In genomic region chr11:114260077-114260476, GRCh38 we compare ENCODE assay signal across 17 cellular contexts. TPM values are rescaled to one million over a fixed set of nuclear protein-coding genes. Genes with fewer than 3 reads are reported as not detected.
A peak's percentile ranks its signal among the peaks of the same experiment; 100 is the strongest.
DNase-seq lines count a peak whose midpoint lies in the region; ATAC-seq and TF ChIP-seq lines count a peak whose summit lies in the region.
"Had no signal": no experiment of that assay in that cellular context is flagged by ENCODE, and none has a peak within 500 bp of the region (broad histone marks: within the 10 kb centered on the region; RNA-seq: fewer than 3 reads in every experiment).

No MANE protein-coding gene starts in this region.

- H3K4me2 ChIP-seq in mammary epithelial cell (ENCODE audit: insufficient read depth, low read depth, low read length) (no peak overlapping the region), neural progenitor cell (peak overlapping the region; percentile 22)

- ATAC-seq in GM18870 (IDR thresholded peaks at IDR 0.05; ENCODE audit: unreplicated experiment): no peak
- ATAC-seq: CD8-positive, alpha-beta T cell had no signal

- CTCF ChIA-PET in MCF 10A (lab: Yijun Ruan, JAX) (interaction anchor here (0.5 to 7.7 kb wide), 25 partner anchors 10 to 372 kb away, joined by 3 to 82 read pairs (median 6); partner anchors contain the start of gene ZBTB16), mammary epithelial cell (lab: Charles Lee; ENCODE audit: low non-redundant PET) (interaction anchor here (1.5 kb wide), 1 partner anchor 364 kb away, joined by 7 read pairs; no protein-coding TSS in a partner anchor)

- H3K4me1 ChIP-seq in mammary epithelial cell (ENCODE audit: insufficient read depth, low read length): no peaks in the 10 kb centered on the region
- peaks cover 56% of the 10 kb centered on the region for H3K4me1 ChIP-seq in neural progenitor cell
- H3K4me1 ChIP-seq in tibial artery: peaks cover 0 to 72% (median 41%) of the 10 kb centered on the region in 4 donors
- H3K4me1 ChIP-seq: HAP-1, pancreas had no signal

- H3K9me3 Mint-ChIP-seq in MCF 10A (ENCODE audit: unreplicated experiment): no peaks in the 10 kb centered on the region
- no peaks in the 10 kb centered on the region for H3K9me3 Mint-ChIP-seq in neural progenitor cell
- H3K9me3 Mint-ChIP-seq: activated naive CD4-positive, alpha-beta T cell treated with anti-CD3 and anti-CD28 coated beads, Interleukin-2, amount 50 U/mL, for 24 hours; CD8-positive, alpha-beta T cell had no signal

- H3K9ac ChIP-seq in mammary epithelial cell (ENCODE audit: insufficient read depth, low read length) (no peak overlapping the region), neural progenitor cell (no peak overlapping the region)

- H4K20me1 ChIP-seq in mammary epithelial cell (ENCODE audit: insufficient read depth, low read length): no peaks in the 10 kb centered on the region
- peaks cover 9% of the 10 kb centered on the region for H4K20me1 ChIP-seq in neural progenitor cell (ENCODE audit: low read depth)

- DNase-seq in MCF 10A (ENCODE audit: unreplicated experiment) (no peak), mammary epithelial cell (no peak), neural progenitor cell (ENCODE audit: low spot score) (no peak), tibial artery (no peak), NCI-H446 treated with DMSO at 0.1 percent for 48 hours (lab: John Stamatoyannopoulos, UW) (no peak)
- no peak for DNase-seq in effector CD4-positive, alpha-beta T cell
- DNase-seq: activated T-cell treated with anti-CD3 and anti-CD28 coated beads, Interleukin-2, amount 50 U/mL, for 1 hour; CD8-positive, alpha-beta T cell; effector CD8-positive, alpha-beta T cell; Kasumi-1; kidney glomerular epithelial cell; spleen had no signal

- dilution Hi-C loops in mammary epithelial cell (cut with HindIII; ENCODE audit: low sequenced_read_pairs): loop anchor here (5.0 kb wide), 2 partner anchors 228 to 463 kb away; no protein-coding TSS in a partner anchor

- BruUV-seq in MCF 10A (replicated peaks; lab: Mats Ljungman, UMichigan): no TSS peak
- BruUV-seq in mammary epithelial cell (replicated peaks; lab: Mats Ljungman, UMichigan): no TSS peak

- H3K27me3 Mint-ChIP-seq in MCF 10A (ENCODE audit: insufficient read depth, unreplicated experiment): no peaks in the 10 kb centered on the region
- H3K27me3 Mint-ChIP-seq in neural progenitor cell (ENCODE audit: insufficient read depth, low read depth): peaks cover 17% of the 10 kb centered on the region
- H3K27me3 Mint-ChIP-seq: activated naive CD4-positive, alpha-beta T cell treated with anti-CD3 and anti-CD28 coated beads, Interleukin-2, amount 50 U/mL, for 24 hours had no signal

- no peaks in the 10 kb centered on the region for H3K79me2 ChIP-seq in mammary epithelial cell (ENCODE audit: insufficient read depth, low read length)
- no peaks in the 10 kb centered on the region for H3K79me2 ChIP-seq in neural progenitor cell (ENCODE audit: low read depth)

- 81% methylated on average over 6 of the region's 6 CpGs for WGBS in mammary epithelial cell (ENCODE audit: low coverage, missing lambda C conversion rate)

- H3K9me3 ChIP-seq in mammary epithelial cell (replicated peaks; ENCODE audit: insufficient read depth, low read length) (no peaks in the 10 kb centered on the region), neural progenitor cell (ENCODE audit: low read depth) (no peaks in the 10 kb centered on the region), tibial artery (no peaks in the 10 kb centered on the region)
- H3K9me3 ChIP-seq: HAP-1, pancreas, spleen had no signal

- no peaks in the 10 kb centered on the region for H3K27me3 ChIP-seq in mammary epithelial cell (ENCODE audit: insufficient read depth, low read length)
- no peaks in the 10 kb centered on the region for H3K27me3 ChIP-seq in neural progenitor cell
- no peaks in the 10 kb centered on the region for H3K27me3 ChIP-seq in tibial artery
- H3K27me3 ChIP-seq: pancreas had no signal

- H3K4me3 ChIP-seq in mammary epithelial cell (replicated peaks in 1 of 3; ENCODE audit: insufficient read depth in 1 of 3, low read depth in 2 of 3, low read length in 3 of 3) (no peak overlapping the region), neural progenitor cell (no peak overlapping the region), tibial artery (no peak overlapping the region)
- H3K4me3 ChIP-seq: HAP-1, pancreas, spleen had no signal

- H3F3A ChIP-seq in neural progenitor cell (ENCODE audit: low read depth): peaks cover 37% of the 10 kb centered on the region

- TF ChIP-seq CTCF in MCF 10A (IDR thresholded peaks at IDR 0.05; ENCODE audit: unreplicated experiment) (no peak), mammary epithelial cell (conservative IDR thresholded peaks at IDR 0.05 in 1 of 2, IDR thresholded peaks at IDR 0.05 in 1 of 2; ENCODE audit: extremely low read depth in 1 of 2, insufficient read depth in 1 of 2, low read depth in 1 of 2, low read length in 2 of 2) (no peak), neural progenitor cell (IDR thresholded peaks at IDR 0.05) (no peak), tibial artery (IDR thresholded peaks at IDR 0.05) (no peak)

- H3K27ac Mint-ChIP-seq in MCF 10A (ENCODE audit: low read depth, unreplicated experiment): peak overlapping the region; percentile 89
- H3K27ac Mint-ChIP-seq in neural progenitor cell: peak overlapping the region; percentile 93
- H3K27ac Mint-ChIP-seq: activated naive CD4-positive, alpha-beta T cell treated with anti-CD3 and anti-CD28 coated beads, Interleukin-2, amount 50 U/mL, for 24 hours; CD8-positive, alpha-beta T cell had no signal

- H3K4me1 Mint-ChIP-seq in MCF 10A (ENCODE audit: insufficient read depth, unreplicated experiment) (peaks cover 34% of the 10 kb centered on the region), neural progenitor cell (peaks cover 54% of the 10 kb centered on the region)

- in situ Hi-C loops in mammary epithelial cell (cut with MboI; ENCODE audit: low sequenced_read_pairs in 2 of 2): loop anchor here (5.0 to 10.0 kb wide), 3 partner anchors 225 to 363 kb away; partner anchors contain the start of gene HTR3B (in 1 of the 2)

- H3K27ac ChIP-seq in mammary epithelial cell (ENCODE audit: insufficient read depth, low read depth, low read length) (no peak overlapping the region), angular gyrus (ENCODE audit: low read depth, low read length) (peak overlapping the region; percentile 1), neural progenitor cell (no peak overlapping the region), tibial artery (peak overlapping the region; percentile 67 to 75)
- H3K27ac ChIP-seq: pancreas had no signal

- H3K36me3 Mint-ChIP-seq in MCF 10A (ENCODE audit: insufficient read depth, unreplicated experiment): no peaks in the 10 kb centered on the region
- no peaks in the 10 kb centered on the region for H3K36me3 Mint-ChIP-seq in neural progenitor cell
- H3K36me3 Mint-ChIP-seq: activated naive CD4-positive, alpha-beta T cell treated with anti-CD3 and anti-CD28 coated beads, Interleukin-2, amount 50 U/mL, for 24 hours; CD8-positive, alpha-beta T cell had no signal

- no peaks in the 10 kb centered on the region for H3K36me3 ChIP-seq in mammary epithelial cell (ENCODE audit: insufficient read depth, low read length)
- no peaks in the 10 kb centered on the region for H3K36me3 ChIP-seq in neural progenitor cell
- H3K36me3 ChIP-seq in tibial artery: peaks cover 12 to 20% (median 13%) of the 10 kb centered on the region in 3 donors
- H3K36me3 ChIP-seq: HAP-1, pancreas had no signal

- intact Hi-C loops in MCF 10A (cut with micrococcal nuclease): loop anchor here (2.0 to 5.0 kb wide), 2 partner anchors 63 to 363 kb away; no protein-coding TSS in a partner anchor
- intact Hi-C loops in mammary epithelial cell (cut with micrococcal nuclease): loop anchor here (2.0 kb wide), 2 partner anchors 79 to 955 kb away; no protein-coding TSS in a partner anchor
- intact Hi-C loops in tibial artery (cut with DNase I; ENCODE audit: low total_unique reads): loop anchor here (5.0 kb wide), 3 partner anchors 223 to 363 kb away; no protein-coding TSS in a partner anchor

- no peak overlapping the region for H3K4me3 Mint-ChIP-seq in MCF 10A (ENCODE audit: unreplicated experiment)
- no peak overlapping the region for H3K4me3 Mint-ChIP-seq in neural progenitor cell
- H3K4me3 Mint-ChIP-seq: activated naive CD4-positive, alpha-beta T cell treated with anti-CD3 and anti-CD28 coated beads, Interleukin-2, amount 50 U/mL, for 24 hours; CD8-positive, alpha-beta T cell had no signal

- H2AFZ ChIP-seq in mammary epithelial cell (ENCODE audit: low read depth, low read length) (no peak overlapping the region), neural progenitor cell (replicated peaks) (no peak overlapping the region)

- POLR2A ChIA-PET in MCF 10A (lab: Yijun Ruan, JAX): interaction anchor here (0.7 to 3.4 kb wide), 15 partner anchors 9 to 363 kb away, joined by 3 to 13 read pairs (median 4); partner anchors contain the start of gene ZBTB16

RNA-seq across cellular contexts. Expression of gene NNMT, which starts 36.1 kb away (rescaled TPM):
- total RNA-seq in MCF 10A (2022) (429 and 638 TPM in 2 replicates), mammary epithelial cell (100 to 1,000 TPM; 131 to 605 TPM), neural progenitor cell (ENCODE audit: low replicate concordance) (1.7 TPM in 1 of 2 replicates, not detected in the other)
- polyA plus RNA-seq in mammary epithelial cell: 130 TPM
- 88.0 TPM for polyA minus RNA-seq in mammary epithelial cell
- total RNA-seq: CD8-positive, alpha-beta T cell had no signal

Comparison
In these comparisons a context has a peak if more than half of its experiments do, and no peak if none do; other contexts are left out.
1. H3K27ac ChIP-seq: peak in angular gyrus (single experiment) and tibial artery (2 of 2); none in mammary epithelial cell (single experiment) and neural progenitor cell (single experiment).
2. RNA of gene NNMT, which starts 36.1 kb away (total RNA-seq): 429 to 638 TPM in MCF 10A and 131 to 605 TPM in mammary epithelial cell; 1.7 TPM in neural progenitor cell; every median in the first group is over 10 times any median in the second.